ENCODE assay signal across 20 cellular contexts in genomic region chr5:18243846-18244245, GRCh38.
"Had no signal": no experiment of that assay in that cellular context is flagged by ENCODE, and none has a peak within 500 bp of the region (broad histone marks: within the 10 kb centered on the region; RNA-seq: fewer than 3 reads in every experiment).

No MANE protein-coding gene starts in this region.

- H3K27ac ChIP-seq: gastroesophageal sphincter, heart left ventricle, left lung, neural progenitor cell, parathyroid adenoma, stomach, thyroid gland, vagina had no signal

- DNase-seq: cortex of kidney; effector memory CD8-positive, alpha-beta T cell; foreskin fibroblast; heart left ventricle; hippocampal formation; left cardiac atrium; left lung; mesendoderm; midbrain; naive thymus-derived CD4-positive, alpha-beta T cell; stimulated activated CD4-positive, alpha-beta T cell treated with anti-CD3 and anti-CD28 coated beads, Interleukin-12 subunit alpha, Interleukin-12 subunit beta, amount 100 ng/mL, for 4 hours; stimulated activated CD4-positive, alpha-beta T cell treated with anti-CD3 and anti-CD28 coated beads, Interleukin-1b, Interleukin-23, amount 100 ng/mL, for 48 hours; stimulated activated CD4-positive, alpha-beta T cell treated with anti-CD3 and anti-CD28 coated beads, Interleukin-4, amount 100 ng/mL, for 24 hours; stimulated activated naive CD4-positive, alpha-beta T cell treated with Interleukin-2 at 50 U/mL for 16 hours; stomach; thyroid gland had no signal
